17 cellular contexts compared by ENCODE assay signal in genomic region chr2:189549440-189549832, GRCh38. TPM values are rescaled to one million over a fixed set of nuclear protein-coding genes. Genes with fewer than 3 reads are reported as not detected.
A peak's percentile ranks its signal among the peaks of the same experiment; 100 is the strongest.
DNase-seq lines count a peak whose midpoint lies in the region; ATAC-seq and TF ChIP-seq lines count a peak whose summit lies in the region.
"Had no signal": no experiment of that assay in that cellular context is flagged by ENCODE, and none has a peak within 500 bp of the region (broad histone marks: within the 10 kb centered on the region; RNA-seq: fewer than 3 reads in every experiment).

No MANE protein-coding gene starts in this region.

- no peak overlapping the region for H3K4me3 Mint-ChIP-seq in chondrocyte (ENCODE audit: unreplicated experiment)
- H3K4me3 Mint-ChIP-seq: activated T-helper 17 cell treated with anti-CD3 and anti-CD28 coated beads, Interleukin-2, amount 50 U/mL, for 72 hours; natural killer cell had no signal

- ATAC-seq in GM21717 (IDR thresholded peaks at IDR 0.05; ENCODE audit: unreplicated experiment) = no peak
- no peak for ATAC-seq in HG02885 (IDR thresholded peaks at IDR 0.05; ENCODE audit: poor library complexity, unreplicated experiment)
- ATAC-seq: activated T-helper 17 cell treated with anti-CD3 and anti-CD28 coated beads, Interleukin-2, amount 50 U/mL, for 72 hours; natural killer cell had no signal

- no peaks in the 10 kb centered on the region for H3K9me3 ChIP-seq in right atrium auricular region
- no peaks in the 10 kb centered on the region for H3K9me3 ChIP-seq in skeletal muscle satellite cell (replicated peaks; ENCODE audit: low read length)

- TF ChIP-seq CTCF in chondrocyte (IDR thresholded peaks at IDR 0.05) (no peak), right atrium auricular region (IDR thresholded peaks at IDR 0.05) (no peak)

- no peaks in the 10 kb centered on the region for H3K36me3 Mint-ChIP-seq in chondrocyte (ENCODE audit: low read depth)
- H3K36me3 Mint-ChIP-seq: natural killer cell had no signal

- H3K36me3 ChIP-seq in right atrium auricular region = no peaks in the 10 kb centered on the region
- no peaks in the 10 kb centered on the region for H3K36me3 ChIP-seq in skeletal muscle satellite cell (ENCODE audit: insufficient read depth, low read length)
- H3K36me3 ChIP-seq: cardiac muscle cell had no signal

- H3K4me2 ChIP-seq in skeletal muscle satellite cell (ENCODE audit: low read length) = peak overlapping the region; percentile 58

- no peaks in the 10 kb centered on the region for H3K9me3 Mint-ChIP-seq in chondrocyte (ENCODE audit: low read depth)
- H3K9me3 Mint-ChIP-seq: activated T-helper 17 cell treated with anti-CD3 and anti-CD28 coated beads, Interleukin-2, amount 50 U/mL, for 72 hours; natural killer cell had no signal

- DNase-seq in GM03348 (ENCODE audit: low spot score) (peak; percentile 35), chondrocyte (ENCODE audit: low spot score) (no peak), right atrium auricular region (ENCODE audit: low spot score) (no peak), NCI-H2227 treated with DMSO at 0.1 percent for 48 hours (lab: John Stamatoyannopoulos, UW) (no peak), NCI-H187 treated with DMSO at 0.1 percent for 48 hours (lab: John Stamatoyannopoulos, UW) (no peak)
- DNase-seq: activated CD4-positive, alpha-beta T cell treated with anti-CD3 and anti-CD28 coated beads for 48 hours; C1 segment of cervical spinal cord; islet precursor cell; natural killer cell; NCI-H2029 treated with DMSO at 0.1 percent for 48 hours; stimulated activated CD8-positive, alpha-beta memory T cell treated with anti-CD3 and anti-CD28 coated beads, Interleukin-4, amount 100 ng/mL, for 48 hours; T-helper 1 cell had no signal

- H3K4me3 ChIP-seq in right atrium auricular region = no peak overlapping the region
- H3K4me3 ChIP-seq in skeletal muscle satellite cell (ENCODE audit: low read length) = peak overlapping the region; percentile 11
- H3K4me3 ChIP-seq: cardiac muscle cell had no signal

- H3K27ac Mint-ChIP-seq in chondrocyte (ENCODE audit: unreplicated experiment) = peak overlapping the region; percentile 80
- H3K27ac Mint-ChIP-seq: activated T-helper 17 cell treated with anti-CD3 and anti-CD28 coated beads, Interleukin-2, amount 50 U/mL, for 72 hours; natural killer cell had no signal

- H3K4me1 Mint-ChIP-seq in chondrocyte (ENCODE audit: low read depth) = peaks cover 48% of the 10 kb centered on the region
- H3K4me1 Mint-ChIP-seq: activated T-helper 17 cell treated with anti-CD3 and anti-CD28 coated beads, Interleukin-2, amount 50 U/mL, for 72 hours; natural killer cell had no signal

- H3K27me3 ChIP-seq in right atrium auricular region = no peaks in the 10 kb centered on the region
- no peaks in the 10 kb centered on the region for H3K27me3 ChIP-seq in skeletal muscle satellite cell (ENCODE audit: control insufficient read depth, insufficient read depth, low read length)

- peak overlapping the region; percentile 72 to 76 for H3K27ac ChIP-seq in right atrium auricular region
- H3K27ac ChIP-seq: cardiac muscle cell had no signal

- peaks cover 0 to 50% of the 10 kb centered on the region in 2 donors for H3K4me1 ChIP-seq in right atrium auricular region
- H3K4me1 ChIP-seq in skeletal muscle satellite cell (ENCODE audit: control insufficient read depth, insufficient read depth, low read length) = peaks cover 6% of the 10 kb centered on the region

- H3K9ac ChIP-seq in skeletal muscle satellite cell (ENCODE audit: low read depth, low read length) = peak overlapping the region; percentile 50

- no peaks in the 10 kb centered on the region for H3K27me3 Mint-ChIP-seq in chondrocyte (ENCODE audit: low read depth)

RNA-seq across cellular contexts. Expression of gene SLC40A1, which starts 31.1 kb away (rescaled TPM):
- total RNA-seq in chondrocyte = 15.0 to 21.7 TPM (median 20.3 TPM) in 3 replicates
- 100 to 1,000 TPM in 1 of 2 donors, 10 to 100 TPM in 1; 57.7 to 132 TPM for total RNA-seq in right atrium auricular region
- 0.25 and 1.5 TPM in 2 replicates for total RNA-seq in skeletal muscle satellite cell (2012; rRNA removed)
